8 cellular contexts compared by ENCODE assay signal in genomic region chr7:120949393-120949799, GRCh38. TPM values are rescaled to one million over a fixed set of nuclear protein-coding genes. Genes with fewer than 3 reads are reported as not detected.
DNase-seq lines count a peak whose midpoint lies in the region; ATAC-seq and TF ChIP-seq lines count a peak whose summit lies in the region.

No MANE protein-coding gene starts in this region.

- TF ChIP-seq CTCF in MM.1S (IDR thresholded peaks at IDR 0.05; ENCODE audit: low read length) (no peak), dorsolateral prefrontal cortex (IDR thresholded peaks at IDR 0.05 in 54 of 56, conservative IDR thresholded peaks at IDR 0.05 in 2 of 56; ENCODE audit: low read depth in 1 of 56, partially characterized antibody in 56 of 56) (no peak), osteocyte (IDR thresholded peaks at IDR 0.05) (no peak)

- H3K9me2 ChIP-seq in MM.1S (replicated peaks; ENCODE audit: insufficient read depth, low read length) = no peaks in the 10 kb centered on the region

- H3K4me3 ChIP-seq in MM.1S (ENCODE audit: low read length) (peak overlapping the region; percentile 68), dorsolateral prefrontal cortex (peak overlapping the region in 54 of 59 donors; percentile 55 to 97 (median 85))

- H3K27ac Mint-ChIP-seq in osteocyte (ENCODE audit: unreplicated experiment) = no peak overlapping the region

- ATAC-seq in GM18520 (IDR thresholded peaks at IDR 0.05; ENCODE audit: unreplicated experiment) (no peak), HG03025 (IDR thresholded peaks at IDR 0.05; ENCODE audit: low FRiP score, unreplicated experiment) (no peak), GM21526 (IDR thresholded peaks at IDR 0.05; ENCODE audit: low FRiP score, unreplicated experiment) (no peak)

- H3K9me3 ChIP-seq in MM.1S (replicated peaks; ENCODE audit: insufficient read depth, low read length) = no peaks in the 10 kb centered on the region

- peaks cover 7% of the 10 kb centered on the region; the same call in 1 of the 2 replicates for H3K36me3 ChIP-seq in MM.1S (replicated peaks; ENCODE audit: insufficient read depth, low read length)

- H3K9ac ChIP-seq in MM.1S (ENCODE audit: low read length) = peak overlapping the region; percentile 72

- H3K4me3 Mint-ChIP-seq in osteocyte (ENCODE audit: unreplicated experiment) = peak overlapping the region; percentile 92

- no peaks in the 10 kb centered on the region; the same call in 1 of the 2 replicates for H4K20me1 ChIP-seq in MM.1S (ENCODE audit: insufficient read depth, low read length)

- peaks cover 7% of the 10 kb centered on the region; the same call in 1 of the 2 replicates for H3K4me1 ChIP-seq in MM.1S (ENCODE audit: low read length)

- DNase-seq in ELR (ENCODE audit: low read depth) (peak; percentile 36), MM.1S (peak; percentile 28), dorsolateral prefrontal cortex (no peak), osteocyte (ENCODE audit: extremely low spot score, unreplicated experiment) (no peak), NCI-H524 (lab: John Stamatoyannopoulos, UW) (no peak)

- intact Hi-C loops in dorsolateral prefrontal cortex (cut with DNase I) = no loop called here

- no peaks in the 10 kb centered on the region for H3K27me3 ChIP-seq in MM.1S (replicated peaks; ENCODE audit: insufficient read depth, low read length)
- no peaks in the 10 kb centered on the region for H3K27me3 ChIP-seq in dorsolateral prefrontal cortex

- peaks cover 3% of the 10 kb centered on the region for H3K36me3 Mint-ChIP-seq in osteocyte (ENCODE audit: unreplicated experiment)

- peaks cover 32% of the 10 kb centered on the region for H3K79me2 ChIP-seq in MM.1S (ENCODE audit: low read length)

- peaks cover 18% of the 10 kb centered on the region for H3K4me1 Mint-ChIP-seq in osteocyte (ENCODE audit: unreplicated experiment)

- peak overlapping the region; percentile 53 for H3K4me2 ChIP-seq in MM.1S (ENCODE audit: low read depth, low read length)

- H2AFZ ChIP-seq in MM.1S (ENCODE audit: low read length) = peak overlapping the region; percentile 68

- peaks cover 7% of the 10 kb centered on the region for H3F3A ChIP-seq in MM.1S (ENCODE audit: insufficient read depth, low read length)

- H3K27me3 Mint-ChIP-seq in osteocyte (ENCODE audit: unreplicated experiment) = peaks cover 24% of the 10 kb centered on the region

- no peaks in the 10 kb centered on the region for H3K9me3 Mint-ChIP-seq in osteocyte (ENCODE audit: unreplicated experiment)

- H3K27ac ChIP-seq in MM.1S (ENCODE audit: low read length) (no peak overlapping the region), dorsolateral prefrontal cortex (peak overlapping the region in 6 of 59 donors; percentile 76 to 98 (median 97))

RNA-seq across cellular contexts. Expression of gene ING3, which starts 1.2 kb away (rescaled TPM):
- total RNA-seq in dorsolateral prefrontal cortex = 10 to 100 TPM; 11.3 to 27.8 (median 18.3) TPM
- total RNA-seq in osteocyte = 20.2 and 20.7 TPM in 2 replicates

RNA-seq across cellular contexts. Expression of gene CPED1, which starts 39.1 kb away (rescaled TPM):
- total RNA-seq in dorsolateral prefrontal cortex (10 to 100 TPM in 6 of 120 experiments, 1 to 10 TPM in 114; 1.7 to 15.7 (median 4.6) TPM), osteocyte (3.4 and 3.9 TPM in 2 replicates)

Comparison
In these comparisons a context has a peak if more than half of its experiments do, and no peak if none do; other contexts are left out.
1. DNase-seq: peak in ELR (single experiment) and MM.1S (single experiment); none in dorsolateral prefrontal cortex (0 of 10), osteocyte (single experiment) and NCI-H524 (0 of 2).